8 cellular contexts compared by ENCODE assay signal in genomic region chr20:33811763-33812672, GRCh38. TPM values are rescaled to one million over a fixed set of nuclear protein-coding genes. Genes with fewer than 3 reads are reported as not detected.
DNase-seq lines count a peak whose midpoint lies in the region; TF ChIP-seq lines count a peak whose summit lies in the region.

No MANE protein-coding gene starts in this region.

- peak overlapping the region; percentile 95 for H3K27ac Mint-ChIP-seq in activated T-helper 2 cell treated with anti-CD3 and anti-CD28 coated beads, Interferon-gamma antibody, Interleukin-2, Interleukin-4, amounts not matched to agents 10 μg/mL and 5 μg/mL and 100 μg/mL, durations not matched to agents 14 hours and 24 hours and 36 hours

- peaks cover 45% of the 10 kb centered on the region for H3K36me3 Mint-ChIP-seq in activated T-helper 2 cell treated with anti-CD3 and anti-CD28 coated beads, Interferon-gamma antibody, Interleukin-2, Interleukin-4, amounts not matched to agents 10 μg/mL and 5 μg/mL and 100 μg/mL, durations not matched to agents 14 hours and 24 hours and 36 hours (ENCODE audit: low read depth)

- TF ChIP-seq CTCF in osteoblast (IDR thresholded peaks at IDR 0.05; ENCODE audit: extremely low read depth, low read depth, low read length): no peak

- H4K20me1 ChIP-seq in osteoblast (ENCODE audit: insufficient read depth, low read length): peaks cover 47% of the 10 kb centered on the region

- H3K4me1 ChIP-seq in osteoblast (ENCODE audit: insufficient read depth, low read length): peaks cover 17% of the 10 kb centered on the region

- intact Hi-C loops in activated T-helper 2 cell treated with anti-CD3 and anti-CD28 coated beads, Interferon-gamma antibody, Interleukin-2, Interleukin-4, amounts not matched to agents 10 μg/mL and 5 μg/mL and 100 μg/mL, durations not matched to agents 14 hours and 24 hours and 36 hours (cut with micrococcal nuclease): loop anchor here (1.0 to 5.0 kb wide), 5 partner anchors 45 to 301 kb away; partner anchors contain the start of genes E2F1, EIF2S2 and RALY

- H2AFZ ChIP-seq in osteoblast (ENCODE audit: low read length): peak overlapping the region; percentile 76

- peaks cover 4% of the 10 kb centered on the region for H3K36me3 ChIP-seq in osteoblast (ENCODE audit: insufficient read depth, low read length)

- peak overlapping the region; percentile 96 for H3K27ac ChIP-seq in osteoblast (ENCODE audit: low read depth, low read length)

- no peaks in the 10 kb centered on the region for H3K9me3 ChIP-seq in osteoblast (ENCODE audit: low read depth, low read length)

- no peaks in the 10 kb centered on the region for H3K27me3 ChIP-seq in osteoblast (ENCODE audit: insufficient read depth, low read length)

- H3K79me2 ChIP-seq in osteoblast (ENCODE audit: insufficient read depth, low read length): peaks cover 57% of the 10 kb centered on the region

- H3K4me3 ChIP-seq in osteoblast (ENCODE audit: insufficient read depth, low read length): peak overlapping the region; percentile 90

- H3K27me3 Mint-ChIP-seq in activated T-helper 2 cell treated with anti-CD3 and anti-CD28 coated beads, Interferon-gamma antibody, Interleukin-2, Interleukin-4, amounts not matched to agents 10 μg/mL and 5 μg/mL and 100 μg/mL, durations not matched to agents 14 hours and 24 hours and 36 hours (ENCODE audit: low read depth): no peaks in the 10 kb centered on the region

- H3K4me1 Mint-ChIP-seq in activated T-helper 2 cell treated with anti-CD3 and anti-CD28 coated beads, Interferon-gamma antibody, Interleukin-2, Interleukin-4, amounts not matched to agents 10 μg/mL and 5 μg/mL and 100 μg/mL, durations not matched to agents 14 hours and 24 hours and 36 hours (ENCODE audit: low read depth): peaks cover 38% of the 10 kb centered on the region

- H3K4me3 Mint-ChIP-seq in activated T-helper 2 cell treated with anti-CD3 and anti-CD28 coated beads, Interferon-gamma antibody, Interleukin-2, Interleukin-4, amounts not matched to agents 10 μg/mL and 5 μg/mL and 100 μg/mL, durations not matched to agents 14 hours and 24 hours and 36 hours (ENCODE audit: low read depth): peak overlapping the region; percentile 99

- DNase-seq in CD1c-positive myeloid dendritic cell (ENCODE audit: extremely low spot score): peak; percentile 86
- DNase-seq in H4 (ENCODE audit: low spot score): peak; percentile 31
- peak; percentile 63 for DNase-seq in NOMO-1 treated with dmso at 0.1 percent for 144 hours (lab: John Stamatoyannopoulos, UW; ENCODE audit: unreplicated experiment)
- DNase-seq in activated T-helper 2 cell treated with anti-CD3 and anti-CD28 coated beads, Interferon-gamma antibody, Interleukin-2, Interleukin-4, amounts not matched to agents 10 μg/mL and 5 μg/mL and 100 μg/mL, durations not matched to agents 14 hours and 24 hours and 36 hours (ENCODE audit: low spot score): peak; percentile 16
- peak; percentile 38 for DNase-seq in globus pallidus (ENCODE audit: low spot score)
- DNase-seq in osteoblast (ENCODE audit: insufficient read length, low spot score, missing footprints): peak; percentile 93
- DNase-seq in ecto neural progenitor cell (ENCODE audit: low spot score): no peak
- no peak for DNase-seq in OCI-M2 (lab: John Stamatoyannopoulos, UW; ENCODE audit: unreplicated experiment)

- H3K4me2 ChIP-seq in osteoblast (ENCODE audit: insufficient read depth, low read length): peak overlapping the region; percentile 92

- H3K9me3 Mint-ChIP-seq in activated T-helper 2 cell treated with anti-CD3 and anti-CD28 coated beads, Interferon-gamma antibody, Interleukin-2, Interleukin-4, amounts not matched to agents 10 μg/mL and 5 μg/mL and 100 μg/mL, durations not matched to agents 14 hours and 24 hours and 36 hours: no peaks in the 10 kb centered on the region

RNA-seq across cellular contexts. Expression of gene CHMP4B, which starts 0.9 kb away (rescaled TPM):
- 25.7 and 36.2 TPM in 2 replicates for total RNA-seq in H4 (2014; rRNA removed; shearing (Covaris generic))
- total RNA-seq in activated T-helper 2 cell treated with anti-CD3 and anti-CD28 coated beads, Interferon-gamma antibody, Interleukin-2, Interleukin-4, amounts not matched to agents 10 μg/mL and 5 μg/mL and 100 μg/mL, durations not matched to agents 14 hours and 24 hours and 36 hours: 113 and 116 TPM in 2 replicates
- total RNA-seq in osteoblast: 40.1 and 40.9 TPM in 2 replicates

Comparison
In these comparisons a context has a peak if more than half of its experiments do, and no peak if none do; other contexts are left out.
1. DNase-seq: peak in CD1c-positive myeloid dendritic cell (single experiment), H4 (single experiment), NOMO-1 treated with dmso at 0.1 percent for 144 hours (single experiment), activated T-helper 2 cell treated with anti-CD3 and anti-CD28 coated beads, Interferon-gamma antibody, Interleukin-2, Interleukin-4, amounts not matched to agents 10 μg/mL and 5 μg/mL and 100 μg/mL, durations not matched to agents 14 hours and 24 hours and 36 hours (single experiment), globus pallidus (single experiment) and osteoblast (single experiment); none in ecto neural progenitor cell (single experiment) and OCI-M2 (single experiment).